ENCODE assay signal across 19 cellular contexts in genomic region chr11:20200331-20200955, GRCh38. TPM values are rescaled to one million over a fixed set of nuclear protein-coding genes. Genes with fewer than 3 reads are reported as not detected.
"Had no signal": no experiment of that assay in that cellular context is flagged by ENCODE, and none has a peak within 500 bp of the region (broad histone marks: within the 10 kb centered on the region; RNA-seq: fewer than 3 reads in every experiment).

No MANE protein-coding gene starts in this region.

RNA-seq across cellular contexts. Expression of gene DBX1, which starts 40.2 kb away (rescaled TPM):
- total RNA-seq: natural killer cell, occipital lobe, osteocyte, pancreas, posterior vena cava, prostate gland, pulmonary artery endothelial cell, right atrium auricular region, sciatic nerve, smooth muscle cell, spleen, suprapubic skin, testis, transverse colon, upper lobe of right lung, urinary bladder, uterus had no signal
- polyA plus RNA-seq: neural cell, pancreas, smooth muscle cell, spleen, thymus, urinary bladder had no signal
